Comparison of ENCODE assay signal across 8 cellular contexts in the genomic region with DNA sequence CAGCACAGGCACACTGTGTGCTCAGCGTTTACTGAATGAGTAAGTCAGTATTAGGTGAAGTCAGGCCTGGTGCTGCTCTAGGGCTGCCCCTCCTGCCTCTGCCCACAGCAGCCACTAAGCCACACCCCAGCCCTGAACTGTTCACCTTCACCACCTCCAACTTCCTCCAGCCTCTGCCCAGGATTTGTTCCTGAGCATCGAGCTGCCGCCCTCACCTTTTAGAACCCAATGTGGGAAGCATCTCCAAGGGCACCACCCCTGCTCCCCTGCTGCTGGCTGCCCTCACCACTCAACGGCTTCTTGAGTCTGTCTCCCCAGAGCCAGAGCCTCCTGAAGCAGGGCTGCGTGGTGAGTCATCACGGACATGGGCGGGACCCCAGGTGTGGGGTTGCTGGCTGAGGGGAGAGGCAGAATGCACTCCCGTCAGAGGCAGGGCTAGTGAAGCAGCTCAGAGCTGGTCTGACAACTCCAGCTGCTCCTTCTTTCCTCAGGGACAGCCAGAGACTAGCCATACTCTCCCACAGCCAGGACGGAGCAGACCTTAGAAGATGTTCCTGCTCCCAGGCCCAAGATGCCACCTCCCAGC. TPM values are rescaled to one million over a fixed set of nuclear protein-coding genes. Genes with fewer than 3 reads are reported as not detected.
A peak's percentile ranks its signal among the peaks of the same experiment; 100 is the strongest.
DNase-seq lines count a peak whose midpoint lies in the region; ATAC-seq and TF ChIP-seq lines count a peak whose summit lies in the region.

No MANE protein-coding gene starts in this region.

- H3K27me3 ChIP-seq in SK-N-SH (ENCODE audit: insufficient read depth): no peaks in the 10 kb centered on the region

- peaks cover 22 to 32% of the 10 kb centered on the region in 2 donors for H3K4me1 Mint-ChIP-seq in natural killer cell

- H2AFZ ChIP-seq in SK-N-SH (ENCODE audit: low read depth): no peak overlapping the region

- DNase-seq in DMS79 (lab: John Stamatoyannopoulos, UW): peak; percentile 79
- DNase-seq in SK-N-SH: no peak
- DNase-seq in astrocyte of the spinal cord (ENCODE audit: low read depth, low spot score): peak; percentile 62
- no peak for DNase-seq in natural killer cell
- DNase-seq in pons (ENCODE audit: low spot score): no peak
- no peak for DNase-seq in NOMO-1 treated with dmso at 0.1 percent for 144 hours (lab: John Stamatoyannopoulos, UW; ENCODE audit: unreplicated experiment)

- intact Hi-C loops in natural killer cell (cut with micrococcal nuclease): no loop called here

- peaks cover 39% of the 10 kb centered on the region for H3K79me2 ChIP-seq in SK-N-SH (ENCODE audit: insufficient read depth)

- no peaks in the 10 kb centered on the region for H3K9me3 Mint-ChIP-seq in natural killer cell

- H3K27me3 Mint-ChIP-seq in natural killer cell (ENCODE audit: low read depth in 2 of 2): no peaks in the 10 kb centered on the region

- ATAC-seq in natural killer cell: peak in 1 of 3 donors; percentile 32
- ATAC-seq in GM19467 (IDR thresholded peaks at IDR 0.05; ENCODE audit: unreplicated experiment): no peak
- no peak for ATAC-seq in HG02885 (IDR thresholded peaks at IDR 0.05; ENCODE audit: poor library complexity, unreplicated experiment)

- POLR2A ChIA-PET in SK-N-SH (lab: Yijun Ruan, JAX): no interaction called here

- no peak overlapping the region for H3K27ac ChIP-seq in SK-N-SH (ENCODE audit: low read depth in 2 of 2, low read length in 1 of 2)

- peak overlapping the region; percentile 60 to 87 for H3K27ac Mint-ChIP-seq in natural killer cell

- peaks cover 9% of the 10 kb centered on the region for H3F3A ChIP-seq in SK-N-SH (replicated peaks; ENCODE audit: insufficient read depth)

- CTCF ChIA-PET in SK-N-SH (lab: Yijun Ruan, JAX): interaction anchor here (1.4 to 5.9 kb wide), 2 partner anchors 10 to 15 kb away, joined by 4 to 45 read pairs; partner anchors contain the start of genes HYAL1, HYAL3 and NAA80

- H3K9me2 ChIP-seq in SK-N-SH: no peaks in the 10 kb centered on the region

- TF ChIP-seq RAD21 in SK-N-SH (IDR thresholded peaks at IDR 0.05; ENCODE audit: low read length): no peak

- H3K4me3 ChIP-seq in SK-N-SH (ENCODE audit: low read depth in 2 of 2, low read length in 1 of 2): no peak overlapping the region
- no peak overlapping the region for H3K4me3 ChIP-seq in astrocyte of the spinal cord (ENCODE audit: low read depth, low read length)

- WGBS in SK-N-SH (ENCODE audit: low lambda C conversion rate): 64% methylated on average over 3 of the region's 9 CpGs

- in situ Hi-C loops in astrocyte of the spinal cord (cut with HindIII; ENCODE audit: low sequenced_read_pairs): no loop called here

- 0 out of 2 replicates have a peak overlapping the region, but pooled peaks have one; percentile 11 for H3K4me2 ChIP-seq in SK-N-SH

- TF ChIP-seq CTCF in SK-N-SH (IDR thresholded peaks at IDR 0.05): no peak
- TF ChIP-seq CTCF in astrocyte of the spinal cord (IDR thresholded peaks at IDR 0.05; ENCODE audit: low read depth, low read length): no peak
- TF ChIP-seq CTCF in natural killer cell (IDR thresholded peaks at IDR 0.05): no peak

- H3K36me3 Mint-ChIP-seq in natural killer cell: no peaks in the 10 kb centered on the region

- no peak overlapping the region for H3K9ac ChIP-seq in SK-N-SH

- H3K36me3 ChIP-seq in SK-N-SH (replicated peaks in 1 of 2; ENCODE audit: control insufficient read depth in 1 of 2, insufficient read depth in 2 of 2, low read length in 1 of 2): peaks cover 15 to 30% of the 10 kb centered on the region in 2 experiments

- H3K4me3 Mint-ChIP-seq in natural killer cell: peak overlapping the region; percentile 22

- H3K4me1 ChIP-seq in SK-N-SH (ENCODE audit: control insufficient read depth in 1 of 2, insufficient read depth in 2 of 2, low read depth in 1 of 2, low read length in 1 of 2): peaks cover 0 to 29% of the 10 kb centered on the region in 2 experiments; a peak in 2 of 4 replicates

- no peaks in the 10 kb centered on the region for H4K20me1 ChIP-seq in SK-N-SH (ENCODE audit: insufficient read depth)

- no peaks in the 10 kb centered on the region for H3K9me3 ChIP-seq in SK-N-SH

- TF ChIP-seq EP300 in SK-N-SH (IDR thresholded peaks at IDR 0.05; ENCODE audit: borderline replicate concordance in 1 of 2, low read depth in 1 of 2, low read length in 1 of 2): no peak

TF ChIP-seq in SK-N-SH, 30 proteins besides CTCF, POLR2A, EP300 and RAD21:
- TF ChIP-seq SIN3A (IDR thresholded peaks at IDR 0.05; ENCODE audit: borderline replicate concordance, low read depth, low read length): no peak
- TF ChIP-seq SMC3 (IDR thresholded peaks at IDR 0.05; ENCODE audit: low read depth, low read length): no peak

RNA-seq across cellular contexts. Expression of gene HYAL2, which starts 5.8 kb away (rescaled TPM):
- 135 and 151 TPM in 2 replicates for polyA plus RNA-seq in SK-N-SH (2012; rRNA removed)
- polyA plus RNA-seq in SK-N-SH (2012; cell fraction: cytosol; rRNA removed): 57.1 and 110 TPM in 2 replicates
- 55.5 and 73.1 TPM in 2 replicates for polyA plus RNA-seq in SK-N-SH (2012; cell fraction: nucleus; rRNA removed)
- total RNA-seq in natural killer cell: 1 to 10 TPM; 1.2 to 3.7 (median 3.1) TPM

RNA-seq across cellular contexts. Expression of gene TUSC2, which starts 11.3 kb away (rescaled TPM):
- 58.7 and 79.3 TPM in 2 replicates for polyA plus RNA-seq in SK-N-SH (2012; rRNA removed)
- 45.0 and 66.4 TPM in 2 replicates for polyA plus RNA-seq in SK-N-SH (2012; cell fraction: cytosol; rRNA removed)
- 35.0 and 40.0 TPM in 2 replicates for polyA plus RNA-seq in SK-N-SH (2012; cell fraction: nucleus; rRNA removed)
- total RNA-seq in natural killer cell: 10 to 100 TPM; 18.4 to 23.4 (median 21.3) TPM

RNA-seq across cellular contexts. Expression of gene HYAL1, which starts 13.4 kb away (rescaled TPM):
- polyA plus RNA-seq in SK-N-SH (2012; rRNA removed): 0.30 and 0.49 TPM in 2 replicates
- polyA plus RNA-seq in SK-N-SH (2012; cell fraction: cytosol; rRNA removed): 0.14 and 0.26 TPM in 2 replicates
- 1.7 and 1.8 TPM in 2 replicates for polyA plus RNA-seq in SK-N-SH (2012; cell fraction: nucleus; rRNA removed)
- 1 to 10 TPM in 1 of 3 donors, under 1 TPM in 1, not detected in 1; 0.82 to 1.2 TPM for total RNA-seq in natural killer cell

RNA-seq across cellular contexts. Expression of gene HYAL3, which starts 17.5 kb away (rescaled TPM):
- polyA plus RNA-seq in SK-N-SH (2012; rRNA removed): 7.8 and 8.4 TPM in 2 replicates
- polyA plus RNA-seq in SK-N-SH (2012; cell fraction: cytosol; rRNA removed): 3.1 and 5.6 TPM in 2 replicates
- polyA plus RNA-seq in SK-N-SH (2012; cell fraction: nucleus; rRNA removed): 8.7 and 10.0 TPM in 2 replicates
- 1 to 10 TPM in 2 of 3 donors, under 1 TPM in 1; 0.93 to 2.0 (median 1.2) TPM for total RNA-seq in natural killer cell

RNA-seq across cellular contexts. Expression of gene NAA80, which starts 17.5 kb away (rescaled TPM):
- 10.4 and 10.5 TPM in 2 replicates for polyA plus RNA-seq in SK-N-SH (2012; rRNA removed)
- polyA plus RNA-seq in SK-N-SH (2012; cell fraction: cytosol; rRNA removed): 2.8 and 4.3 TPM in 2 replicates
- polyA plus RNA-seq in SK-N-SH (2012; cell fraction: nucleus; rRNA removed): 36.1 and 53.0 TPM in 2 replicates
- total RNA-seq in natural killer cell: 10 to 100 TPM; 22.2 to 30.3 (median 29.6) TPM

Comparison
In these comparisons a context has a peak if more than half of its experiments do, and no peak if none do; other contexts are left out.
1. DNase-seq: peak in DMS79 (single experiment) and astrocyte of the spinal cord (single experiment); none in SK-N-SH (single experiment), natural killer cell (single experiment), pons (single experiment) and NOMO-1 treated with dmso at 0.1 percent for 144 hours (single experiment).